13 cellular contexts compared by ENCODE assay signal in genomic region chr1:1356166-1356795, GRCh38. TPM values are rescaled to one million over a fixed set of nuclear protein-coding genes. Genes with fewer than 3 reads are reported as not detected.
DNase-seq lines count a peak whose midpoint lies in the region; ATAC-seq, FAIRE-seq and TF ChIP-seq lines count a peak whose summit lies in the region.
"Had no signal": no experiment of that assay in that cellular context is flagged by ENCODE, and none has a peak within 500 bp of the region (broad histone marks: within the 10 kb centered on the region; RNA-seq: fewer than 3 reads in every experiment).

No MANE protein-coding gene starts in this region.

- H3K27me3 ChIP-seq in astrocyte (ENCODE audit: insufficient read depth, low read length) (no peaks in the 10 kb centered on the region), hepatocyte (no peaks in the 10 kb centered on the region)

- H3K27me3 Mint-ChIP-seq in astrocyte (ENCODE audit: low read depth, unreplicated experiment) = peaks cover 2% of the 10 kb centered on the region

- H4K20me1 ChIP-seq in astrocyte (ENCODE audit: insufficient read depth, low read length) = peaks cover 48% of the 10 kb centered on the region
- peaks cover 16% of the 10 kb centered on the region for H4K20me1 ChIP-seq in hepatocyte (ENCODE audit: insufficient read depth, poor library complexity, severe bottlenecking)

- H3K4me3 Mint-ChIP-seq in astrocyte (ENCODE audit: unreplicated experiment) = peak overlapping the region; percentile 83
- H3K4me3 Mint-ChIP-seq: B cell had no signal

- H3K4me1 ChIP-seq in astrocyte (ENCODE audit: insufficient read depth, low read length) (peaks cover 44% of the 10 kb centered on the region), hepatocyte (ENCODE audit: insufficient read depth) (peaks cover 55% of the 10 kb centered on the region)

- FAIRE-seq in astrocyte (lab: Jason Lieb, UNC) (no peak), GM12891 (lab: Jason Lieb, UNC) (no peak)

- DNase-seq in AG09309 (ENCODE audit: low read depth) = no peak
- no peak for DNase-seq in astrocyte (ENCODE audit: low read depth)
- no peak for DNase-seq in hepatocyte (ENCODE audit: low spot score)
- DNase-seq in skeletal muscle cell (ENCODE audit: low read depth) = no peak
- DNase-seq in GM12891 (ENCODE audit: insufficient read length, low spot score) = no peak
- DNase-seq in NCI-H146 (lab: John Stamatoyannopoulos, UW) = no peak
- no peak for DNase-seq in hypothalamus (lab: John Stamatoyannopoulos, UW)
- DNase-seq: activated CD4-positive, alpha-beta T cell treated with anti-CD3 and anti-CD28 coated beads for 48 hours; activated effector memory CD4-positive, alpha-beta T cell treated with Interleukin-2 at 50 U/mL for 16 hours; foreskin keratinocyte; NCI-H1694 treated with DMSO at 0.1 percent for 48 hours had no signal

- H2AFZ ChIP-seq in astrocyte (ENCODE audit: low read depth, low read length) (no peak overlapping the region), hepatocyte (no peak overlapping the region)

- no peak for ATAC-seq in GM19395 (IDR thresholded peaks at IDR 0.05; ENCODE audit: unreplicated experiment)

- H3K4me1 Mint-ChIP-seq in astrocyte (ENCODE audit: low read depth, unreplicated experiment) = peaks cover 27% of the 10 kb centered on the region

- peak overlapping the region; percentile 95 for H3K9ac ChIP-seq in astrocyte (ENCODE audit: low read length)

- H3K4me2 ChIP-seq in astrocyte (ENCODE audit: low read length) = peak overlapping the region; percentile 97
- peak overlapping the region; percentile 90 for H3K4me2 ChIP-seq in hepatocyte

- TF ChIP-seq CTCF in AG09309 (IDR thresholded peaks at IDR 0.05; ENCODE audit: control insufficient read depth, insufficient read depth, low read depth, low read length, missing control alignments) (no peak), astrocyte (IDR thresholded peaks at IDR 0.05; ENCODE audit: insufficient read depth, low read depth, low read length) (no peak), hepatocyte (IDR thresholded peaks at IDR 0.05; ENCODE audit: poor library complexity) (no peak)

- H3K79me2 ChIP-seq in astrocyte (ENCODE audit: insufficient read depth, low read length) = peaks cover 51% of the 10 kb centered on the region
- peaks cover 41% of the 10 kb centered on the region for H3K79me2 ChIP-seq in hepatocyte

- WGBS in hepatocyte (ENCODE audit: low lambda C conversion rate, missing lambda C conversion rate) = no CpG with 5 or more reads among the region's 8 CpGs

- peaks cover 11% of the 10 kb centered on the region for H3K36me3 ChIP-seq in astrocyte (ENCODE audit: insufficient read depth, low read length)
- no peaks in the 10 kb centered on the region for H3K36me3 ChIP-seq in hepatocyte (replicated peaks; ENCODE audit: insufficient read depth, low read depth)

- no peaks in the 10 kb centered on the region for H3K9me3 ChIP-seq in astrocyte (ENCODE audit: insufficient read depth, low read depth, low read length)
- H3K9me3 ChIP-seq in hepatocyte (ENCODE audit: low read depth) = no peaks in the 10 kb centered on the region

- H3K9me2 ChIP-seq in hepatocyte (replicated peaks; ENCODE audit: insufficient read depth) = no peaks in the 10 kb centered on the region

- peaks cover 6% of the 10 kb centered on the region for H3K36me3 Mint-ChIP-seq in astrocyte (ENCODE audit: low read depth, unreplicated experiment)

- no peaks in the 10 kb centered on the region for H3K9me3 Mint-ChIP-seq in astrocyte (ENCODE audit: unreplicated experiment)

- no peak overlapping the region for H3K27ac Mint-ChIP-seq in astrocyte (ENCODE audit: unreplicated experiment)
- H3K27ac Mint-ChIP-seq: B cell had no signal

- no peak for TF ChIP-seq POLR2A in GM12891 (IDR thresholded peaks at IDR 0.05; ENCODE audit: low read depth, low read length)

- peak overlapping the region; percentile 95 for H3K4me3 ChIP-seq in AG09309 (ENCODE audit: control insufficient read depth, low read depth, low read length)
- peak overlapping the region; percentile 83 for H3K4me3 ChIP-seq in astrocyte (ENCODE audit: insufficient read depth, low read depth, low read length)
- H3K4me3 ChIP-seq in hepatocyte = no peak overlapping the region
- H3K4me3 ChIP-seq in skeletal muscle cell (ENCODE audit: low read depth, low read length) = peak overlapping the region; percentile 80

- no peak overlapping the region for H3K27ac ChIP-seq in astrocyte (ENCODE audit: low read depth, low read length)
- H3K27ac ChIP-seq in hepatocyte = peak overlapping the region; percentile 97
- H3K27ac ChIP-seq: foreskin keratinocyte had no signal

TF ChIP-seq in GM12891, 5 proteins besides CTCF, POLR2A, EP300 and RAD21:
- TF ChIP-seq TAF1 (IDR thresholded peaks at IDR 0.05; ENCODE audit: low read depth, low read length) (no peak), POU2F2 (IDR thresholded peaks at IDR 0.05; ENCODE audit: low read depth, low read length) (no peak), SPI1 (IDR thresholded peaks at IDR 0.05; ENCODE audit: low read depth, low read length) (no peak), PAX5 (IDR thresholded peaks at IDR 0.05; ENCODE audit: insufficient read depth, low read length, severe bottlenecking) (no peak), POLR2AphosphoS5 (IDR thresholded peaks at IDR 0.05; ENCODE audit: low read depth, low read length) (no peak)

RNA-seq across cellular contexts. Expression of gene MXRA8, which starts 2.1 kb away (rescaled TPM):
- total RNA-seq in astrocyte (112 and 139 TPM in 2 replicates), hepatocyte (138 and 155 TPM in 2 replicates)
- polyA plus RNA-seq in hepatocyte = 242 and 261 TPM in 2 replicates
- polyA plus RNA-seq in GM12891 (2012; ENCODE audit: low read depth, missing spikeins) = 2.3 TPM
- total RNA-seq: B cell had no signal

RNA-seq across cellular contexts. Expression of gene DVL1, which starts 7.1 kb away (rescaled TPM):
- total RNA-seq in astrocyte (54.0 and 55.0 TPM in 2 replicates), hepatocyte (58.0 and 61.6 TPM in 2 replicates)
- 49.1 and 50.5 TPM in 2 replicates for polyA plus RNA-seq in hepatocyte
- 11.5 TPM for polyA plus RNA-seq in GM12891 (2012; ENCODE audit: low read depth, missing spikeins)

RNA-seq across cellular contexts. Expression of gene AURKAIP1, which starts 18.7 kb away (rescaled TPM):
- total RNA-seq in astrocyte (135 and 139 TPM in 2 replicates), hepatocyte (92.9 and 105 TPM in 2 replicates)
- polyA plus RNA-seq in hepatocyte = 238 and 246 TPM in 2 replicates
- 101 TPM for polyA plus RNA-seq in GM12891 (2012; ENCODE audit: low read depth, missing spikeins)

RNA-seq across cellular contexts. Expression of gene TAS1R3, which starts 25.2 kb away (rescaled TPM):
- 0.41 and 0.50 TPM in 2 replicates for total RNA-seq in astrocyte
- total RNA-seq in hepatocyte = 0.17 TPM in 1 of 2 replicates, not detected in the other
- polyA plus RNA-seq in hepatocyte = 0.42 and 1.0 TPM in 2 replicates
- 0.50 TPM for polyA plus RNA-seq in GM12891 (2012; ENCODE audit: low read depth, missing spikeins)

RNA-seq across cellular contexts. Expression of gene CPTP, which starts 31.7 kb away (rescaled TPM):
- 25.6 and 28.5 TPM in 2 replicates for total RNA-seq in astrocyte
- 12.8 and 22.9 TPM in 2 replicates for total RNA-seq in hepatocyte
- 43.2 and 45.6 TPM in 2 replicates for polyA plus RNA-seq in hepatocyte
- polyA plus RNA-seq in GM12891 (2012; ENCODE audit: low read depth, missing spikeins) = 11.6 TPM
